17 cellular contexts compared by ENCODE assay signal in the genomic region with DNA sequence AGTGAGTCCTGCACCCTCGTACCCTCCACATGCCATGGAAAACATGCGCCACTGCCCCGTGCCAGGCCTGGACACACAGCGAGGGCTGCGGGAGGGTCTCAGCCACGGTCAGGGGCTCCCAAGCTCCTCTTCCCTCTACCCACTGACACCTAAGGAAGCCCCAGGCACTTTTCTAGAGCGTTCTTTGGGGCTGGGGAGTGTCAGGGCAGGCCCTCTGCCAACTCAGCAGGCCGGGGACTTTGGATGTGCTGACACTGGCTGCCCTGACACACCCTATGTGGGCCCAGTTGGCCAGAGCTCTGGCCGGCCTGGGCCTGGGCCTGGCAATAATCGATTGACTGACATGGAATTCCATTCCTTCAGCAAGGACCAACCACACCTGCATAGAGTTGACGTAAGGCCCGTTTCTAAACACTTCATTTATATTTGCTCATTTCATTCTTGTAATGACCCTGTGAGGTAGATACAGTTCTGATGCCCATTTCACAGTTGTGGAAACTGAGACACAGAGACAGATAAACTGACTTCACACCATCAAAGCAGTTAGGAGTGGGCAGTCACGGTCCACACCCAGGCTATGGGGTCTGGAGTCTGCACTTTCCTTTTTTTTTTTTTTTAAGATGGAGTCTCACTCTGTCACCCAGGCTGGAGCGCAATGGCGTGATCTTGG.
DNase-seq lines count a peak whose midpoint lies in the region; ATAC-seq, FAIRE-seq and TF ChIP-seq lines count a peak whose summit lies in the region.
"Had no signal": no experiment of that assay in that cellular context is flagged by ENCODE, and none has a peak within 500 bp of the region (broad histone marks: within the 10 kb centered on the region; RNA-seq: fewer than 3 reads in every experiment).

No MANE protein-coding gene starts in this region.

- no peaks in the 10 kb centered on the region for H3K27me3 Mint-ChIP-seq in Calu3 (ENCODE audit: unreplicated experiment)

- H3K36me3 Mint-ChIP-seq in Calu3 (ENCODE audit: insufficient read depth, unreplicated experiment), result peaks cover 4% of the 10 kb centered on the region

- ATAC-seq in RWPE2 (ENCODE audit: low read depth) (no peak), left lobe of liver (peak; percentile 58), HG03442 (IDR thresholded peaks at IDR 0.05; ENCODE audit: unreplicated experiment) (no peak), HG03280 (IDR thresholded peaks at IDR 0.05; ENCODE audit: unreplicated experiment) (no peak)
- ATAC-seq: heart right ventricle, right cardiac atrium had no signal

- H3K27ac Mint-ChIP-seq in Calu3 (ENCODE audit: unreplicated experiment), result peak overlapping the region; percentile 29

- no peak for FAIRE-seq in small intestine (lab: Jason Lieb, UNC)
- FAIRE-seq: astrocyte, G401.6 had no signal

- H3K9me3 Mint-ChIP-seq in Calu3 (ENCODE audit: low read depth, unreplicated experiment), result no peaks in the 10 kb centered on the region

- DNase-seq in Calu3, result no peak
- no peak for DNase-seq in RWPE2 (ENCODE audit: low spot score)
- peak; percentile 95 for DNase-seq in left lobe of liver (ENCODE audit: low spot score)
- peak; percentile 93 for DNase-seq in small intestine
- DNase-seq in stimulated activated CD4-positive, alpha-beta T cell treated with anti-CD3 and anti-CD28 coated beads, Interleukin-4, amount 100 ng/mL, for 1 hour, result no peak
- DNase-seq: activated gamma-delta T cell; heart right ventricle; NCI-H1417; NCI-H69; nucleus accumbens; SIG-M5; stimulated activated CD4-positive, alpha-beta T cell treated with anti-CD3 and anti-CD28 coated beads, Interleukin-2, amount 100 ng/mL, for 24 hours had no signal

- intact Hi-C loops in Calu3 (cut with micrococcal nuclease; ENCODE audit: unreplicated experiment), result no loop called here

- no peaks in the 10 kb centered on the region for H3K36me3 ChIP-seq in RWPE2 (ENCODE audit: low read depth)
- no peaks in the 10 kb centered on the region for H3K36me3 ChIP-seq in small intestine (ENCODE audit: control insufficient read depth in 2 of 2, insufficient read depth in 2 of 2, low read length in 2 of 2)
- H3K36me3 ChIP-seq: heart right ventricle had no signal

- WGBS in small intestine, 3 donors, result 66 to 85% (median 76%) methylated on average over 15 of the region's 15 CpGs

- no peaks in the 10 kb centered on the region for H3K27me3 ChIP-seq in RWPE2 (ENCODE audit: insufficient read depth, poor library complexity, severe bottlenecking)
- no peaks in the 10 kb centered on the region for H3K27me3 ChIP-seq in small intestine (ENCODE audit: control insufficient read depth in 2 of 2, insufficient read depth in 2 of 2, low read length in 2 of 2)
- H3K27me3 ChIP-seq: heart right ventricle had no signal

- H3K27ac ChIP-seq in RWPE2 (ENCODE audit: poor library complexity, severe bottlenecking) (peak overlapping the region; percentile 23), small intestine (ENCODE audit: low read depth in 1 of 2, low read length in 1 of 2) (peak overlapping the region; percentile 43 to 99)
- H3K27ac ChIP-seq: heart right ventricle had no signal

- CTCF ChIA-PET in Calu3 (lab: Charles Lee), result interaction anchor here (0.7 kb wide), 1 partner anchor 274 kb away, joined by 4 read pairs; no protein-coding TSS in a partner anchor

- H3K4me1 ChIP-seq in RWPE2 (ENCODE audit: insufficient read depth, poor library complexity, severe bottlenecking), result peaks cover 50% of the 10 kb centered on the region
- H3K4me1 ChIP-seq in small intestine (ENCODE audit: control insufficient read depth in 2 of 2, insufficient read depth in 1 of 2, low read depth in 1 of 2, low read length in 1 of 2), result peaks cover 11 to 12% of the 10 kb centered on the region in 2 donors

- no peak overlapping the region for H3K4me3 Mint-ChIP-seq in Calu3 (ENCODE audit: low read depth, unreplicated experiment)

- H3K9me3 ChIP-seq in RWPE2 (ENCODE audit: severe bottlenecking) (no peaks in the 10 kb centered on the region), small intestine (ENCODE audit: control insufficient read depth, low read depth) (no peaks in the 10 kb centered on the region)
- H3K9me3 ChIP-seq: heart right ventricle had no signal

- TF ChIP-seq CTCF in Calu3 (IDR thresholded peaks at IDR 0.05; ENCODE audit: unreplicated experiment) (no peak), RWPE2 (IDR thresholded peaks at IDR 0.05; ENCODE audit: poor library complexity, severe bottlenecking) (no peak)

- H3K4me1 Mint-ChIP-seq in Calu3 (ENCODE audit: low read depth, unreplicated experiment), result peaks cover 44% of the 10 kb centered on the region

- no peak overlapping the region for H3K4me3 ChIP-seq in RWPE2 (ENCODE audit: severe bottlenecking)
- H3K4me3 ChIP-seq in small intestine (ENCODE audit: low read depth in 1 of 2, low read length in 2 of 2), result no peak overlapping the region
- H3K4me3 ChIP-seq: heart right ventricle had no signal

- no TSS peak for BruUV-seq in Calu3 (replicated peaks; lab: Mats Ljungman, UMichigan)

Comparison
In these comparisons a context has a peak if more than half of its experiments do, and no peak if none do; other contexts are left out.
1. DNase-seq: peak in left lobe of liver (single experiment) and small intestine (single experiment); none in Calu3 (single experiment), RWPE2 (single experiment) and stimulated activated CD4-positive, alpha-beta T cell treated with anti-CD3 and anti-CD28 coated beads, Interleukin-4, amount 100 ng/mL, for 1 hour (single experiment).